In genomic region chr15:56468271-56468912, GRCh38 we compare ENCODE assay signal across 8 cellular contexts. TPM values are rescaled to one million over a fixed set of nuclear protein-coding genes. Genes with fewer than 3 reads are reported as not detected.
DNase-seq lines count a peak whose midpoint lies in the region; ATAC-seq and TF ChIP-seq lines count a peak whose summit lies in the region.

No MANE protein-coding gene starts in this region.

- H3K79me2 ChIP-seq in DND-41 (ENCODE audit: insufficient read depth, low read length) (peaks cover 13% of the 10 kb centered on the region), Loucy (ENCODE audit: insufficient read depth, low read length) (no peaks in the 10 kb centered on the region)

- H3K36me3 ChIP-seq in DND-41 (ENCODE audit: insufficient read depth, low read length) (no peaks in the 10 kb centered on the region), Loucy (ENCODE audit: insufficient read depth, low read length) (no peaks in the 10 kb centered on the region), spleen (no peaks in the 10 kb centered on the region)

- H2AFZ ChIP-seq in DND-41 (ENCODE audit: low read depth, low read length) (peak overlapping the region; percentile 74), Loucy (ENCODE audit: low read length) (peak overlapping the region; percentile 98)

- no peak for TF ChIP-seq CTCF in DND-41 (IDR thresholded peaks at IDR 0.05; ENCODE audit: borderline replicate concordance, extremely low read depth, low read length, poor library complexity, severe bottlenecking)
- no peak for TF ChIP-seq CTCF in Loucy (conservative IDR thresholded peaks at IDR 0.05; ENCODE audit: low read length)
- TF ChIP-seq CTCF in coronary artery (IDR thresholded peaks at IDR 0.05), result no peak
- no peak for TF ChIP-seq CTCF in spleen (IDR thresholded peaks at IDR 0.05 in 8 of 11, conservative IDR thresholded peaks at IDR 0.05 in 3 of 11)

- H3K9ac ChIP-seq in DND-41 (ENCODE audit: low read depth, low read length), result peak overlapping the region; percentile 59
- peak overlapping the region; percentile 69 for H3K9ac ChIP-seq in Loucy (ENCODE audit: low read depth, low read length, poor library complexity, severe bottlenecking)

- no peaks in the 10 kb centered on the region for H4K20me1 ChIP-seq in DND-41 (ENCODE audit: insufficient read depth, low read length)
- H4K20me1 ChIP-seq in Loucy (ENCODE audit: insufficient read depth, low read length, poor library complexity, severe bottlenecking), result no peaks in the 10 kb centered on the region

- H3K4me2 ChIP-seq in DND-41 (ENCODE audit: insufficient read depth, low read length) (peak overlapping the region; percentile 62), Loucy (ENCODE audit: low read depth, low read length, poor library complexity, severe bottlenecking) (peak overlapping the region; percentile 77)

- intact Hi-C loops in spleen (cut with DNase I; ENCODE audit: low total_unique reads), result no loop called here

- no peak for TF ChIP-seq POLR2A in spleen (IDR thresholded peaks at IDR 0.05)

- ATAC-seq in DND-41 (ENCODE audit: insufficient read depth, low read depth) (peak; percentile 67), GM21447 (IDR thresholded peaks at IDR 0.05; ENCODE audit: unreplicated experiment) (peak; percentile 42)

- no peaks in the 10 kb centered on the region for H3K27me3 ChIP-seq in DND-41 (ENCODE audit: insufficient read depth, low read length, poor library complexity)
- no peaks in the 10 kb centered on the region for H3K27me3 ChIP-seq in Loucy (ENCODE audit: insufficient read depth, low read length, poor library complexity, severe bottlenecking)
- H3K27me3 ChIP-seq in spleen (replicated peaks in 1 of 7), result peaks cover 0 to 7% (median 0%) of the 10 kb centered on the region in 7 donors

- H3K4me1 ChIP-seq in DND-41 (ENCODE audit: insufficient read depth, low read length) (peaks cover 49% of the 10 kb centered on the region), Loucy (ENCODE audit: insufficient read depth, low read length, poor library complexity, severe bottlenecking) (peaks cover 26% of the 10 kb centered on the region), spleen (peaks cover 2 to 40% (median 27%) of the 10 kb centered on the region in 6 donors)

- peak overlapping the region; percentile 82 for H3K27ac ChIP-seq in DND-41 (ENCODE audit: low read length)
- peak overlapping the region in 1 of 2 donors; percentile 11 for H3K27ac ChIP-seq in coronary artery
- H3K27ac ChIP-seq in spleen, result peak overlapping the region in 7 of 8 donors; percentile 11 to 62 (median 49)

- WGBS in spleen, 5 donors, result 0 to 7% (median 0%) methylated on average over 2 of the region's 2 CpGs

- H3K9me2 ChIP-seq in Loucy (replicated peaks; ENCODE audit: low read depth, low read length), result no peaks in the 10 kb centered on the region

- H3K9me3 ChIP-seq in DND-41 (ENCODE audit: insufficient read depth, low read length, severe bottlenecking) (no peaks in the 10 kb centered on the region), Loucy (ENCODE audit: insufficient read depth, low read depth, low read length) (no peaks in the 10 kb centered on the region), spleen (no peaks in the 10 kb centered on the region)

- DNase-seq in DND-41 (peak; percentile 49), coronary artery (ENCODE audit: low spot score) (no peak), spleen (no peak), NCI-H146 (lab: John Stamatoyannopoulos, UW) (no peak), OCI-M2 (lab: John Stamatoyannopoulos, UW; ENCODE audit: unreplicated experiment) (no peak)
- no peak for DNase-seq in activated CD8-positive, alpha-beta memory T cell treated with anti-CD3 and anti-CD28 coated beads for 24 hours

- no peaks in the 10 kb centered on the region for H3F3A ChIP-seq in Loucy (ENCODE audit: low read depth)

- H3K4me3 ChIP-seq in DND-41 (ENCODE audit: low read depth in 1 of 2, low read length in 2 of 2), result peak overlapping the region; percentile 5 to 47
- peak overlapping the region; percentile 73 for H3K4me3 ChIP-seq in Loucy (ENCODE audit: low read length, poor library complexity, severe bottlenecking)
- H3K4me3 ChIP-seq in coronary artery, result peak overlapping the region; percentile 60
- H3K4me3 ChIP-seq in spleen, result peak overlapping the region in 6 of 8 donors; percentile 8 to 54 (median 22)

RNA-seq across cellular contexts. Expression of gene MNS1, which starts 3.5 kb away (rescaled TPM):
- 1 to 10 TPM in 3 of 7 donors, under 1 TPM in 3, not detected in 1; 0.56 to 2.0 (median 1.1) TPM for total RNA-seq in spleen
- 1 to 10 TPM in 1 of 3 donors, under 1 TPM in 2; 0.57 to 1.3 (median 0.68) TPM for polyA plus RNA-seq in spleen

Comparison
In these comparisons a context has a peak if more than half of its experiments do, and no peak if none do; other contexts are left out.
1. H3K4me3 ChIP-seq: peak in every context shown above with its lines; median percentile 73 in Loucy; 60 in coronary artery; 26 in DND-41; 22 in spleen.